In the genomic region with DNA sequence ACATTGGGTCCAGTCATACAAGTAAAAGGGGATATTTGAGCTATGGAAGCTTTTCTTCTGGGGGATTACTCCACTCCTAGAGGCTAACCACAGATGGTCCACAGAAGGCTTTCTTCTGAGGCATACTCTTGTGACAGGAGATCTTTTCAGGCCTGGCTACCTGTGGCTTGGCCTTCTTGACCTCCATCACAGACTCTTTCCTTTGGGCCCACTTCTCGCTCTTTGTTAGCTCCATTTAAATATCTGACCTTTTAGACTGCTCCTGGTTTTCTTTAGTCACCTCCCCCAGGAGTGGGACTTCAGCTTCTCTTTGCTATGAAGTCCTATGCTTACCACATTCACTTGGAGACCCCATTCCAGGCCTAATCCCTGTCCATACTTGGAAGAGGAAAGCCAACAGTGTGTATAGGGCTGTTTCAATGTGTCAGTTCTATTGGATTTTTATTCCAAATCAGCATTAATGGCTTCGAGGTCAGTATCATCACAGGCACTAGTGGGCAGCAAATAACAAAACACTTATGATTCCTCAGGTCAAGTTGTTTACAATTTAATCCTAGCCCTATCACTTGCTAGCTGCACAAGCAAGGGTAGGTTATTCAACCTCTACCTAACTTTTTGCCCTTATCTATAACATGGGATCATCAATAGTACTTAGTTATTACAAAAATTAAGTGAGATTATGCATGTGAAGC, we compare ENCODE assay signal across 1 cellular context.
TF ChIP-seq lines count a peak whose summit lies in the region.

No MANE protein-coding gene starts in this region.

TF ChIP-seq in HCT116, 20 proteins besides CTCF, POLR2A, EP300 and RAD21 (continued from another document):
- TF ChIP-seq ELF1 (IDR thresholded peaks at IDR 0.05; ENCODE audit: borderline replicate concordance, low read depth) (no peak), CBX3 (IDR thresholded peaks at IDR 0.05; ENCODE audit: low read depth) (no peak)
- TF ChIP-seq, protein P1, sequence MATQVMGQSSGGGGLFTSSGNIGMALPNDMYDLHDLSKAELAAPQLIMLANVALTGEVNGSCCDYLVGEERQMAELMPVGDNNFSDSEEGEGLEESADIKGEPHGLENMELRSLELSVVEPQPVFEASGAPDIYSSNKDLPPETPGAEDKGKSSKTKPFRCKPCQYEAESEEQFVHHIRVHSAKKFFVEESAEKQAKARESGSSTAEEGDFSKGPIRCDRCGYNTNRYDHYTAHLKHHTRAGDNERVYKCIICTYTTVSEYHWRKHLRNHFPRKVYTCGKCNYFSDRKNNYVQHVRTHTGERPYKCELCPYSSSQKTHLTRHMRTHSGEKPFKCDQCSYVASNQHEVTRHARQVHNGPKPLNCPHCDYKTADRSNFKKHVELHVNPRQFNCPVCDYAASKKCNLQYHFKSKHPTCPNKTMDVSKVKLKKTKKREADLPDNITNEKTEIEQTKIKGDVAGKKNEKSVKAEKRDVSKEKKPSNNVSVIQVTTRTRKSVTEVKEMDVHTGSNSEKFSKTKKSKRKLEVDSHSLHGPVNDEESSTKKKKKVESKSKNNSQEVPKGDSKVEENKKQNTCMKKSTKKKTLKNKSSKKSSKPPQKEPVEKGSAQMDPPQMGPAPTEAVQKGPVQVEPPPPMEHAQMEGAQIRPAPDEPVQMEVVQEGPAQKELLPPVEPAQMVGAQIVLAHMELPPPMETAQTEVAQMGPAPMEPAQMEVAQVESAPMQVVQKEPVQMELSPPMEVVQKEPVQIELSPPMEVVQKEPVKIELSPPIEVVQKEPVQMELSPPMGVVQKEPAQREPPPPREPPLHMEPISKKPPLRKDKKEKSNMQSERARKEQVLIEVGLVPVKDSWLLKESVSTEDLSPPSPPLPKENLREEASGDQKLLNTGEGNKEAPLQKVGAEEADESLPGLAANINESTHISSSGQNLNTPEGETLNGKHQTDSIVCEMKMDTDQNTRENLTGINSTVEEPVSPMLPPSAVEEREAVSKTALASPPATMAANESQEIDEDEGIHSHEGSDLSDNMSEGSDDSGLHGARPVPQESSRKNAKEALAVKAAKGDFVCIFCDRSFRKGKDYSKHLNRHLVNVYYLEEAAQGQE (IDR thresholded peaks at IDR 0.05; ENCODE audit: low read depth), result no peak
